1 cellular context compared by ENCODE assay signal in the genomic region with DNA sequence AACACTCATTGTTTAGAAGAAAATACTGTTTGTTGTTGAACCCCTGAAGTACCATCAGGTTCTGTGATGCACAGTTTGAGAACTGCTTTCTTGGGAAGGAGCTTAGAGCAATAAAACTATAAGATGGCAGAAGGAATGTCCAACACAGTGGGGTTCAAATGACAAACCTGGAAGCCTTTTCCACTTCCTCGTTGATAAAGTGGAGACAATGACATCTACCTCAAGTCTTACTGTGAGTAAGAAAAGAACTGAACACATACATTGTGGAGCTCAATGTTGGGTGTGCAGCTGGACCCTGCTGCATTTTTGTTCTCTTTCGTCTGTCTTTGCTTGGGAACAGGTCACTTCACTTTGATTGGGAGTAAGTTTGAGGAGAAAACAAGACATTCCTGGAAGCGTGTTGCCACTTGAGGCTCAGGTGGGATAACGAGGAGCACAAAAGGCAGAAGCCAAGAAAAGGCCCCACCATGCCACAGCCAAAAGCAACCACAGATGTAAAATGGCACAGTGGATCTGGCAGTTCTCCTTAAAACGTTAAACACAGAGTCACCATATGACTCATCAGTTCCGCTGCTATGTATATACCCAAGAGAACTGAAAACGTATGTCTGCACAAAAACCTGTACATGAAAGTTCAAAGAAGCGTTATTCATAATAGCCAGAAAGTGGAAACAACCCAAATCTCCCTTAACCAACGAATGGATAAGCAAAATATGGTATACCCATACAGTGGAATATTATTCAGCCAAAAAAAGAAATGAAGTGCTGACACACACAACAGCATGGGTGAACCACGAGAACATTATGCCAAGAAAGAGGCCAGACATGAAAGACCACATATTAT.
A peak's percentile ranks its signal among the peaks of the same experiment; 100 is the strongest.
TF ChIP-seq lines count a peak whose summit lies in the region.

No MANE protein-coding gene starts in this region.

TF ChIP-seq in GM12878, 131 proteins besides CTCF, POLR2A, EP300 and RAD21 (continued from another document):
- no peak for TF ChIP-seq CUX1 (IDR thresholded peaks at IDR 0.05; ENCODE audit: insufficient replicate concordance, low read depth, low read length)
- TF ChIP-seq YBX1 (IDR thresholded peaks at IDR 0.05): no peak
- 0 out of 2 replicates have a peak, but pooled peaks have one; percentile 13 for TF ChIP-seq ZNF207 (IDR thresholded peaks at IDR 0.05; ENCODE audit: borderline replicate concordance)
- peak; percentile 84 for TF ChIP-seq SPI1 (IDR thresholded peaks at IDR 0.05; ENCODE audit: borderline replicate concordance, insufficient read depth, low read depth, low read length)
- no peak for TF ChIP-seq BCLAF1 (IDR thresholded peaks at IDR 0.05)
- TF ChIP-seq, protein P1, sequence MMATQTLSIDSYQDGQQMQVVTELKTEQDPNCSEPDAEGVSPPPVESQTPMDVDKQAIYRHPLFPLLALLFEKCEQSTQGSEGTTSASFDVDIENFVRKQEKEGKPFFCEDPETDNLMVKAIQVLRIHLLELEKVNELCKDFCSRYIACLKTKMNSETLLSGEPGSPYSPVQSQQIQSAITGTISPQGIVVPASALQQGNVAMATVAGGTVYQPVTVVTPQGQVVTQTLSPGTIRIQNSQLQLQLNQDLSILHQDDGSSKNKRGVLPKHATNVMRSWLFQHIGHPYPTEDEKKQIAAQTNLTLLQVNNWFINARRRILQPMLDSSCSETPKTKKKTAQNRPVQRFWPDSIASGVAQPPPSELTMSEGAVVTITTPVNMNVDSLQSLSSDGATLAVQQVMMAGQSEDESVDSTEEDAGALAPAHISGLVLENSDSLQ (IDR thresholded peaks at IDR 0.05): no peak
- TF ChIP-seq TAF1 (IDR thresholded peaks at IDR 0.05; ENCODE audit: borderline replicate concordance, low read depth, low read length): no peak
- no peak for TF ChIP-seq EZH2 (IDR thresholded peaks at IDR 0.05; ENCODE audit: borderline replicate concordance, control insufficient read depth, low read depth, low read length)
- TF ChIP-seq, protein P2, sequence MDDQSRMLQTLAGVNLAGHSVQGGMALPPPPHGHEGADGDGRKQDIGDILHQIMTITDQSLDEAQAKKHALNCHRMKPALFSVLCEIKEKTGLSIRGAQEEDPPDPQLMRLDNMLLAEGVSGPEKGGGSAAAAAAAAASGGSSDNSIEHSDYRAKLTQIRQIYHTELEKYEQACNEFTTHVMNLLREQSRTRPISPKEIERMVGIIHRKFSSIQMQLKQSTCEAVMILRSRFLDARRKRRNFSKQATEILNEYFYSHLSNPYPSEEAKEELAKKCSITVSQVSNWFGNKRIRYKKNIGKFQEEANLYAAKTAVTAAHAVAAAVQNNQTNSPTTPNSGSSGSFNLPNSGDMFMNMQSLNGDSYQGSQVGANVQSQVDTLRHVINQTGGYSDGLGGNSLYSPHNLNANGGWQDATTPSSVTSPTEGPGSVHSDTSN (IDR thresholded peaks at IDR 0.05; ENCODE audit: insufficient replicate concordance, low read depth, low read length): no peak
- TF ChIP-seq, protein P3, sequence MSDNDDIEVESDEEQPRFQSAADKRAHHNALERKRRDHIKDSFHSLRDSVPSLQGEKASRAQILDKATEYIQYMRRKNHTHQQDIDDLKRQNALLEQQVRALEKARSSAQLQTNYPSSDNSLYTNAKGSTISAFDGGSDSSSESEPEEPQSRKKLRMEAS (IDR thresholded peaks at IDR 0.05; ENCODE audit: low read depth, low read length): no peak
- peak; percentile 97 for TF ChIP-seq RUNX3 (IDR thresholded peaks at IDR 0.05; ENCODE audit: low read length)
- no peak; the same call in 1 of the 2 replicates for TF ChIP-seq STAT1 (conservative IDR thresholded peaks at IDR 0.05)
- peak; percentile 99 for TF ChIP-seq ZNF217 (IDR thresholded peaks at IDR 0.05)
- TF ChIP-seq E4F1 (IDR thresholded peaks at IDR 0.05; ENCODE audit: borderline replicate concordance, partially characterized antibody): no peak
- TF ChIP-seq ATF3 (IDR thresholded peaks at IDR 0.05; ENCODE audit: borderline replicate concordance, extremely low read depth, low read depth, low read length): no peak
- no peak for TF ChIP-seq KAT2A (conservative IDR thresholded peaks at IDR 0.05; ENCODE audit: control insufficient read depth, low read depth, low read length)
- no peak for TF ChIP-seq FOXK2 (IDR thresholded peaks at IDR 0.05)
- TF ChIP-seq TBL1XR1 (IDR thresholded peaks at IDR 0.05; ENCODE audit: low read depth, low read length): peak; percentile 86; the same call in 1 of the 2 replicates
- TF ChIP-seq CREM (IDR thresholded peaks at IDR 0.05; ENCODE audit: low read depth): peak; percentile 94
